Comparison of ENCODE assay signal across 18 cellular contexts in the genomic region with DNA sequence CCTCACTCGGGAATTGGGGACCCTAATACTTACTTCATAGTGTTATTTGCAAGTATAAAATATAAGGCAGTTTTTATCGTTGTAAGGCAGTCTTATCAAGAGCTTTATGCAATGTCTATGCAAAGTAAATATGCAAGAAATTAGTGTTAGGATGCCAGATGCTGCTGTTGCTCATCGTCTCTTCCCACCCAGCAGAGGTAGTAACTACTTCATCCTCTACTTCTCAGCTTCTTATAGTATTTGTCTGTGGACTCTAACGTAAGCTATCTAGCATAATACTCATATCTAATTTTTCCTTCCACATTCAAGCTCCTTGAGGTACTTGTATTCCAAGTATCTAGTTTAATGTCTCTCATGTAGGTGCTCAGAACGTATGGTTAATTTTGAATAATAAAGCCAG. TPM values are rescaled to one million over a fixed set of nuclear protein-coding genes. Genes with fewer than 3 reads are reported as not detected.
DNase-seq lines count a peak whose midpoint lies in the region; ATAC-seq and TF ChIP-seq lines count a peak whose summit lies in the region.
"Had no signal": no experiment of that assay in that cellular context is flagged by ENCODE, and none has a peak within 500 bp of the region (broad histone marks: within the 10 kb centered on the region; RNA-seq: fewer than 3 reads in every experiment).

No MANE protein-coding gene starts in this region.

- POLR2A ChIA-PET in activated CD4-positive, alpha-beta memory T cell treated with anti-CD3 and anti-CD28 coated beads for 36 hours (lab: Charles Lee): no interaction called here

- H3K4me1 Mint-ChIP-seq in activated naive CD4-positive, alpha-beta T cell treated with anti-CD3 and anti-CD28 coated beads for 36 hours (ENCODE audit: low read depth): peaks cover 92% of the 10 kb centered on the region
- H3K4me1 Mint-ChIP-seq in activated CD4-positive, alpha-beta memory T cell treated with anti-CD3 and anti-CD28 coated beads for 36 hours (ENCODE audit: low read depth): peaks cover 94% of the 10 kb centered on the region
- H3K4me1 Mint-ChIP-seq in endothelial cell (ENCODE audit: unreplicated experiment): peaks cover 89% of the 10 kb centered on the region
- H3K4me1 Mint-ChIP-seq in stimulated activated memory B cell treated with anti-CD40 and anti-IgM and Interleukin-4, amounts not matched to agents 10 μg/mL and 1 μg/mL and 100 μg/mL, for 72 hours: peaks cover 57% of the 10 kb centered on the region

- intact Hi-C loops in activated naive CD4-positive, alpha-beta T cell treated with anti-CD3 and anti-CD28 coated beads for 36 hours (cut with micrococcal nuclease): no loop called here
- intact Hi-C loops in activated CD4-positive, alpha-beta memory T cell treated with anti-CD3 and anti-CD28 coated beads for 36 hours (cut with micrococcal nuclease): no loop called here

- H3K36me3 ChIP-seq in thoracic aorta: no peaks in the 10 kb centered on the region
- H3K36me3 ChIP-seq: prostate gland, vagina had no signal

- no peak for TF ChIP-seq CTCF in endothelial cell (IDR thresholded peaks at IDR 0.05; ENCODE audit: unreplicated experiment)
- no peak for TF ChIP-seq CTCF in thoracic aorta (IDR thresholded peaks at IDR 0.05)

- no peak overlapping the region for H3K4me3 Mint-ChIP-seq in activated naive CD4-positive, alpha-beta T cell treated with anti-CD3 and anti-CD28 coated beads for 36 hours
- H3K4me3 Mint-ChIP-seq in activated CD4-positive, alpha-beta memory T cell treated with anti-CD3 and anti-CD28 coated beads for 36 hours: no peak overlapping the region
- H3K4me3 Mint-ChIP-seq in endothelial cell (ENCODE audit: unreplicated experiment): peak overlapping the region; percentile 14
- no peak overlapping the region for H3K4me3 Mint-ChIP-seq in stimulated activated memory B cell treated with anti-CD40 and anti-IgM and Interleukin-4, amounts not matched to agents 10 μg/mL and 1 μg/mL and 100 μg/mL, for 72 hours
- H3K4me3 Mint-ChIP-seq: endodermal cell had no signal

- H3K9me3 Mint-ChIP-seq in activated naive CD4-positive, alpha-beta T cell treated with anti-CD3 and anti-CD28 coated beads for 36 hours: no peaks in the 10 kb centered on the region
- no peaks in the 10 kb centered on the region for H3K9me3 Mint-ChIP-seq in activated CD4-positive, alpha-beta memory T cell treated with anti-CD3 and anti-CD28 coated beads for 36 hours
- no peaks in the 10 kb centered on the region for H3K9me3 Mint-ChIP-seq in endothelial cell (ENCODE audit: unreplicated experiment)
- H3K9me3 Mint-ChIP-seq in stimulated activated memory B cell treated with anti-CD40 and anti-IgM and Interleukin-4, amounts not matched to agents 10 μg/mL and 1 μg/mL and 100 μg/mL, for 72 hours: no peaks in the 10 kb centered on the region
- H3K9me3 Mint-ChIP-seq: endodermal cell had no signal

- CTCF ChIA-PET in activated naive CD4-positive, alpha-beta T cell treated with anti-CD3 and anti-CD28 coated beads for 36 hours (lab: Charles Lee): interaction anchor here (0.7 to 5.2 kb wide), 4 partner anchors 8 to 108 kb away, joined by 3 to 27 read pairs (median 4); no protein-coding TSS in a partner anchor
- CTCF ChIA-PET in activated CD4-positive, alpha-beta memory T cell treated with anti-CD3 and anti-CD28 coated beads for 36 hours (lab: Charles Lee): interaction anchor here (1.6 to 3.8 kb wide), 2 partner anchors 14 to 24 kb away, joined by 5 to 19 read pairs; no protein-coding TSS in a partner anchor

- H3K27ac ChIP-seq in thoracic aorta (peak overlapping the region; percentile 11 to 86), caudate nucleus (ENCODE audit: low read depth, low read length) (no peak overlapping the region)
- H3K27ac ChIP-seq: prostate gland, SJSA1, vagina had no signal

- ATAC-seq in thoracic aorta (ENCODE audit: insufficient number of reproducible peaks, low FRiP score, low read depth) (no peak), GM18498 (IDR thresholded peaks at IDR 0.05; ENCODE audit: unreplicated experiment) (no peak)
- ATAC-seq in stimulated activated memory B cell treated with anti-CD40 and anti-IgM and Interleukin-4, amounts not matched to agents 10 μg/mL and 1 μg/mL and 100 μg/mL, for 72 hours: no peak

- no peaks in the 10 kb centered on the region for H3K9me3 ChIP-seq in thoracic aorta
- H3K9me3 ChIP-seq: prostate gland, SJSA1, spleen, vagina had no signal

- DNase-seq in activated naive CD4-positive, alpha-beta T cell treated with anti-CD3 and anti-CD28 coated beads for 36 hours: no peak
- no peak for DNase-seq in activated naive CD4-positive, alpha-beta T cell treated with anti-CD3 and anti-CD28 coated beads, Interleukin-2, amount 50 U/mL, for 16 hours
- DNase-seq in activated CD4-positive, alpha-beta memory T cell treated with anti-CD3 and anti-CD28 coated beads for 36 hours: no peak
- DNase-seq in endothelial cell (ENCODE audit: low spot score) (no peak), thoracic aorta (ENCODE audit: low spot score) (no peak), caudate nucleus (lab: John Stamatoyannopoulos, UW) (no peak)
- DNase-seq: activated CD4-positive, alpha-beta T cell treated with anti-CD3 and anti-CD28 coated beads, Interleukin-2, amount 50 U/mL, for 48 hours; EL; endodermal cell; NCI-H1436 treated with DMSO at 0.1 percent for 48 hours; NCI-H510A; stimulated activated naive CD4-positive, alpha-beta T cell treated with Interleukin-2 at 50 U/mL for 16 hours had no signal

- H3K4me3 ChIP-seq in thoracic aorta: no peak overlapping the region
- H3K4me3 ChIP-seq: prostate gland, SJSA1, spleen, vagina had no signal

- peak overlapping the region; percentile 63 for H3K27ac Mint-ChIP-seq in activated naive CD4-positive, alpha-beta T cell treated with anti-CD3 and anti-CD28 coated beads for 36 hours
- H3K27ac Mint-ChIP-seq in activated CD4-positive, alpha-beta memory T cell treated with anti-CD3 and anti-CD28 coated beads for 36 hours: peak overlapping the region; percentile 57
- H3K27ac Mint-ChIP-seq in endothelial cell (ENCODE audit: unreplicated experiment): peak overlapping the region; percentile 97
- no peak overlapping the region for H3K27ac Mint-ChIP-seq in stimulated activated memory B cell treated with anti-CD40 and anti-IgM and Interleukin-4, amounts not matched to agents 10 μg/mL and 1 μg/mL and 100 μg/mL, for 72 hours

- no peaks in the 10 kb centered on the region for H3K27me3 Mint-ChIP-seq in activated naive CD4-positive, alpha-beta T cell treated with anti-CD3 and anti-CD28 coated beads for 36 hours (ENCODE audit: low read depth)
- H3K27me3 Mint-ChIP-seq in activated CD4-positive, alpha-beta memory T cell treated with anti-CD3 and anti-CD28 coated beads for 36 hours: no peaks in the 10 kb centered on the region
- H3K27me3 Mint-ChIP-seq in endothelial cell (ENCODE audit: unreplicated experiment): peaks cover 18% of the 10 kb centered on the region
- no peaks in the 10 kb centered on the region for H3K27me3 Mint-ChIP-seq in stimulated activated memory B cell treated with anti-CD40 and anti-IgM and Interleukin-4, amounts not matched to agents 10 μg/mL and 1 μg/mL and 100 μg/mL, for 72 hours

- H3K4me1 ChIP-seq in thoracic aorta (ENCODE audit: control insufficient read depth in 1 of 2, low read depth in 2 of 2): peaks cover 41 to 82% of the 10 kb centered on the region in 2 donors

- no peaks in the 10 kb centered on the region for H3K27me3 ChIP-seq in thoracic aorta (replicated peaks; ENCODE audit: insufficient read depth)
- H3K27me3 ChIP-seq: SJSA1, spleen, vagina had no signal

- peaks cover 22% of the 10 kb centered on the region for H3K36me3 Mint-ChIP-seq in activated naive CD4-positive, alpha-beta T cell treated with anti-CD3 and anti-CD28 coated beads for 36 hours (ENCODE audit: low read depth)
- H3K36me3 Mint-ChIP-seq in activated CD4-positive, alpha-beta memory T cell treated with anti-CD3 and anti-CD28 coated beads for 36 hours: peaks cover 5% of the 10 kb centered on the region
- H3K36me3 Mint-ChIP-seq in endothelial cell (ENCODE audit: low read depth, unreplicated experiment): peaks cover 48% of the 10 kb centered on the region
- peaks cover 12% of the 10 kb centered on the region for H3K36me3 Mint-ChIP-seq in stimulated activated memory B cell treated with anti-CD40 and anti-IgM and Interleukin-4, amounts not matched to agents 10 μg/mL and 1 μg/mL and 100 μg/mL, for 72 hours

RNA-seq across cellular contexts. Expression of a gene that starts 11.6 kb away (rescaled TPM):
- 100 to 1,000 TPM; 117 to 136 TPM for total RNA-seq in activated naive CD4-positive, alpha-beta T cell treated with anti-CD3 and anti-CD28 coated beads for 36 hours
- 100 to 1,000 TPM; 133 to 139 TPM for total RNA-seq in activated CD4-positive, alpha-beta memory T cell treated with anti-CD3 and anti-CD28 coated beads for 36 hours
- total RNA-seq in endothelial cell (ENCODE audit: unreplicated experiment) (456 TPM), thoracic aorta (100 to 1,000 TPM; 185 to 255 TPM)
